Comparison of ENCODE assay signal across 17 cellular contexts in the genomic region with DNA sequence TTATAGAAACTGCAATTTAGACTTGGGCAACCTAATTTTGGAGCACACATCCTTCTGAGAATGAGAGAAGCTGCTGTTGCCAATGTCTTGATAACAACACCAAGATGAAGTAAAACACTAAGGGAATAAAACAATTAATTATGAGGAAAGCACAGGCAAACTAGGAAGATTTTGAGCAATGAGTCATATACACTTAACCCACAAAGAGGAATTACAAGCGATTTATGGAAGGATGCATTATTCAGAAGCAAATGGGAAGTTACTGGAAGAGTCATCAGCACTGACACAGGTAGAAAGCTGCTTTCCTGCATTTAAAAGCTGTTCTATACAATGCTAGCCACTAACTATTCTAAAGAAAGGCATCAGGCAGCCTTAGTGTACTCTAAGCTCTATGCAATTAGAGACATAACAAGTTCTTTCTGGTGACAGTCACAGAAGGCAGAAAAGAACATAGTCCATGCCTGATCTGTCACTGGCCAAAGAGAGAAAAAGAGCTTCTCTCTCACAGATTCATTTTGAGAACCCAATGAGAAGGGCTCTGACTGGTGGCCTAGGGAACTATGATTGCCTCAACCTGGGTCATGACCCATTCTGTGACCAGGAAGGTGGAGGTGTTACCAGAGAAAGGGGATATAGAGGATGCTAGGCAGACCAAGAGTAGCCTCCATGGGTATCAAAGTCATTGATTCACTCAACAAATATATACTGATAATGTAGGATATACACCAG. TPM values are rescaled to one million over a fixed set of nuclear protein-coding genes. Genes with fewer than 3 reads are reported as not detected.
DNase-seq lines count a peak whose midpoint lies in the region; ATAC-seq, FAIRE-seq and TF ChIP-seq lines count a peak whose summit lies in the region.
"Had no signal": no experiment of that assay in that cellular context is flagged by ENCODE, and none has a peak within 500 bp of the region (broad histone marks: within the 10 kb centered on the region; RNA-seq: fewer than 3 reads in every experiment).

No MANE protein-coding gene starts in this region.

- peak overlapping the region; percentile 11 for H3K4me3 Mint-ChIP-seq in activated naive CD8-positive, alpha-beta T cell treated with anti-CD3 and anti-CD28 coated beads, Interleukin-2, amount 10 ng/mL, durations not matched to agents 7 days and 5 days
- no peak overlapping the region for H3K4me3 Mint-ChIP-seq in activated naive CD8-positive, alpha-beta T cell treated with anti-CD3 and anti-CD28 coated beads for 36 hours
- H3K4me3 Mint-ChIP-seq: T-cell had no signal

- no peaks in the 10 kb centered on the region for H3K9me3 Mint-ChIP-seq in activated naive CD8-positive, alpha-beta T cell treated with anti-CD3 and anti-CD28 coated beads, Interleukin-2, amount 10 ng/mL, durations not matched to agents 7 days and 5 days
- H3K9me3 Mint-ChIP-seq in activated naive CD8-positive, alpha-beta T cell treated with anti-CD3 and anti-CD28 coated beads for 36 hours = no peaks in the 10 kb centered on the region
- H3K9me3 Mint-ChIP-seq: activated T-helper 2 cell treated with anti-CD3 and anti-CD28 coated beads, Interferon-gamma antibody, Interleukin-2, Interleukin-4, amounts not matched to agents 10 μg/mL and 5 μg/mL and 100 μg/mL, durations not matched to agents 14 hours and 24 hours and 36 hours; T-cell had no signal

- peaks cover 14% of the 10 kb centered on the region for H3K4me1 Mint-ChIP-seq in activated naive CD8-positive, alpha-beta T cell treated with anti-CD3 and anti-CD28 coated beads, Interleukin-2, amount 10 ng/mL, durations not matched to agents 7 days and 5 days
- H3K4me1 Mint-ChIP-seq in activated naive CD8-positive, alpha-beta T cell treated with anti-CD3 and anti-CD28 coated beads for 36 hours = no peaks in the 10 kb centered on the region

- no peak for TF ChIP-seq EP300 in SK-N-SH (IDR thresholded peaks at IDR 0.05; ENCODE audit: borderline replicate concordance in 1 of 2, low read depth in 1 of 2, low read length in 1 of 2)

- peaks cover 11% of the 10 kb centered on the region for H3F3A ChIP-seq in SK-N-SH (replicated peaks; ENCODE audit: insufficient read depth)

- 10% methylated on average over 1 of the region's 1 CpG for WGBS in SK-N-SH (ENCODE audit: low lambda C conversion rate)

- ATAC-seq in activated naive CD8-positive, alpha-beta T cell treated with anti-CD3 and anti-CD28 coated beads, Interleukin-2, amount 10 ng/mL, durations not matched to agents 7 days and 5 days (ENCODE audit: low read depth) = no peak
- ATAC-seq: GM12878, pancreas, T-cell had no signal

- CTCF ChIA-PET in SK-N-SH (lab: Yijun Ruan, JAX) = interaction anchor here (1.5 to 4.4 kb wide), 2 partner anchors 14 to 17 kb away, joined by 3 to 13 read pairs; no protein-coding TSS in a partner anchor

- peaks cover 32% of the 10 kb centered on the region for H3K27me3 Mint-ChIP-seq in activated naive CD8-positive, alpha-beta T cell treated with anti-CD3 and anti-CD28 coated beads, Interleukin-2, amount 10 ng/mL, durations not matched to agents 7 days and 5 days
- peaks cover 40% of the 10 kb centered on the region for H3K27me3 Mint-ChIP-seq in activated naive CD8-positive, alpha-beta T cell treated with anti-CD3 and anti-CD28 coated beads for 36 hours

- no peaks in the 10 kb centered on the region for H3K9me3 ChIP-seq in SK-N-SH
- H3K9me3 ChIP-seq in fibroblast of lung (ENCODE audit: control insufficient read depth, insufficient read depth, low read depth, low read length) = no peaks in the 10 kb centered on the region
- H3K9me3 ChIP-seq: pancreas, upper lobe of left lung had no signal

- no peaks in the 10 kb centered on the region for H3K36me3 Mint-ChIP-seq in activated naive CD8-positive, alpha-beta T cell treated with anti-CD3 and anti-CD28 coated beads, Interleukin-2, amount 10 ng/mL, durations not matched to agents 7 days and 5 days
- H3K36me3 Mint-ChIP-seq in activated naive CD8-positive, alpha-beta T cell treated with anti-CD3 and anti-CD28 coated beads for 36 hours = no peaks in the 10 kb centered on the region
- H3K36me3 Mint-ChIP-seq: T-cell had no signal

- H3K27ac ChIP-seq in SK-N-SH (ENCODE audit: low read depth in 2 of 2, low read length in 1 of 2) (peak overlapping the region in 1 of 2 experiments; percentile 89; a peak in 2 of 4 replicates), fibroblast of lung (ENCODE audit: insufficient read depth, low read length) (no peak overlapping the region)
- H3K27ac ChIP-seq: pancreas, upper lobe of left lung had no signal

- DNase-seq in activated naive CD8-positive, alpha-beta T cell treated with anti-CD3 and anti-CD28 coated beads, Interleukin-2, amount 10 ng/mL, durations not matched to agents 7 days and 5 days = no peak
- no peak for DNase-seq in activated naive CD8-positive, alpha-beta T cell treated with anti-CD3 and anti-CD28 coated beads for 36 hours
- DNase-seq in SK-N-SH (no peak), fibroblast of lung (ENCODE audit: low read depth in 2 of 2) (peak; percentile 42 to 85), urothelium cell line (ENCODE audit: low spot score) (peak; percentile 33), NCI-H2171 treated with DMSO at 0.1 percent for 48 hours (lab: John Stamatoyannopoulos, UW) (no peak), NCI-H526 (lab: John Stamatoyannopoulos, UW) (no peak)
- DNase-seq in stimulated activated naive CD4-positive, alpha-beta T cell treated with Interleukin-2 at 50 U/mL for 16 hours (lab: John Stamatoyannopoulos, UW) = no peak
- DNase-seq: activated CD4-positive, alpha-beta T cell treated with anti-CD3 and anti-CD28 coated beads for 1 hour; erythroblast; midbrain; MV-4-11; pancreas; T-cell; upper lobe of left lung had no signal

- H3K27me3 ChIP-seq in SK-N-SH (ENCODE audit: insufficient read depth) (peaks cover 9% of the 10 kb centered on the region; the same call in 1 of the 2 replicates), fibroblast of lung (ENCODE audit: control insufficient read depth, insufficient read depth, low read length) (peaks cover 10% of the 10 kb centered on the region)
- H3K27me3 ChIP-seq: pancreas, upper lobe of left lung had no signal

- H3K36me3 ChIP-seq in SK-N-SH (replicated peaks in 1 of 2; ENCODE audit: control insufficient read depth in 1 of 2, insufficient read depth in 2 of 2, low read length in 1 of 2) (no peaks in the 10 kb centered on the region), fibroblast of lung (ENCODE audit: control insufficient read depth, insufficient read depth, low read length) (no peaks in the 10 kb centered on the region)
- H3K36me3 ChIP-seq: pancreas, upper lobe of left lung had no signal

- H4K20me1 ChIP-seq in SK-N-SH (ENCODE audit: insufficient read depth) (no peaks in the 10 kb centered on the region), fibroblast of lung (ENCODE audit: control insufficient read depth, extremely low read depth, insufficient read depth, low read length) (no peaks in the 10 kb centered on the region)

- no peak for FAIRE-seq in urothelium cell line (lab: Jason Lieb, UNC)
- FAIRE-seq: GM12878, pancreas had no signal

- H2AFZ ChIP-seq in SK-N-SH (ENCODE audit: low read depth) = no peak overlapping the region
- no peak overlapping the region for H2AFZ ChIP-seq in fibroblast of lung (ENCODE audit: low read length)

- no peak overlapping the region for H3K9ac ChIP-seq in SK-N-SH
- no peak overlapping the region for H3K9ac ChIP-seq in fibroblast of lung (ENCODE audit: insufficient read depth, low read length)

- H3K4me2 ChIP-seq in SK-N-SH (peak overlapping the region; percentile 11; the same call in 1 of the 2 replicates), fibroblast of lung (ENCODE audit: extremely low read depth, insufficient read depth, low read length) (no peak overlapping the region)

- peaks cover 3 to 4% of the 10 kb centered on the region in 2 experiments; a peak in 3 of 4 replicates for H3K4me1 ChIP-seq in SK-N-SH (ENCODE audit: control insufficient read depth in 1 of 2, insufficient read depth in 2 of 2, low read depth in 1 of 2, low read length in 1 of 2)
- H3K4me1 ChIP-seq in fibroblast of lung (ENCODE audit: control insufficient read depth, extremely low read depth, insufficient read depth, low read length) = no peaks in the 10 kb centered on the region
- H3K4me1 ChIP-seq: pancreas, upper lobe of left lung had no signal

- no peak for TF ChIP-seq CTCF in SK-N-SH (IDR thresholded peaks at IDR 0.05)
- TF ChIP-seq CTCF in fibroblast of lung (conservative IDR thresholded peaks at IDR 0.05 in 1 of 2, IDR thresholded peaks at IDR 0.05 in 1 of 2; ENCODE audit: low read depth in 1 of 2, low read length in 2 of 2) = no peak

- H3K9me2 ChIP-seq in SK-N-SH = no peaks in the 10 kb centered on the region

- H3K79me2 ChIP-seq in SK-N-SH (ENCODE audit: insufficient read depth) = no peaks in the 10 kb centered on the region; the same call in 1 of the 2 replicates
- no peaks in the 10 kb centered on the region for H3K79me2 ChIP-seq in fibroblast of lung (ENCODE audit: control insufficient read depth, insufficient read depth, low read length)

- POLR2A ChIA-PET in activated naive CD8-positive, alpha-beta T cell treated with anti-CD3 and anti-CD28 coated beads, Interleukin-2, amount 10 ng/mL, durations not matched to agents 7 days and 5 days (lab: Charles Lee) = no interaction called here
- POLR2A ChIA-PET in SK-N-SH (lab: Yijun Ruan, JAX) = no interaction called here

- no peak overlapping the region for H3K27ac Mint-ChIP-seq in activated naive CD8-positive, alpha-beta T cell treated with anti-CD3 and anti-CD28 coated beads, Interleukin-2, amount 10 ng/mL, durations not matched to agents 7 days and 5 days
- H3K27ac Mint-ChIP-seq in activated naive CD8-positive, alpha-beta T cell treated with anti-CD3 and anti-CD28 coated beads for 36 hours = no peak overlapping the region
- H3K27ac Mint-ChIP-seq: T-cell had no signal

- H3K4me3 ChIP-seq in SK-N-SH (ENCODE audit: low read depth in 2 of 2, low read length in 1 of 2) = no peak overlapping the region
- no peak overlapping the region for H3K4me3 ChIP-seq in fibroblast of lung (replicated peaks in 1 of 4; ENCODE audit: control extremely low read depth in 1 of 4, insufficient read depth in 1 of 4, low read depth in 3 of 4, low read length in 4 of 4)
- H3K4me3 ChIP-seq: GM12878, pancreas, upper lobe of left lung had no signal

- TF ChIP-seq RAD21 in SK-N-SH (IDR thresholded peaks at IDR 0.05; ENCODE audit: low read length) = no peak

RNA-seq across cellular contexts. Expression of gene M1AP, which starts 45.4 kb away (rescaled TPM):
- total RNA-seq in activated naive CD8-positive, alpha-beta T cell treated with anti-CD3 and anti-CD28 coated beads, Interleukin-2, amount 10 ng/mL, durations not matched to agents 7 days and 5 days = not detected
- under 1 TPM in 1 of 2 experiments, not detected in 1; 0.23 TPM for total RNA-seq in activated naive CD8-positive, alpha-beta T cell treated with anti-CD3 and anti-CD28 coated beads for 36 hours
- polyA plus RNA-seq in SK-N-SH (2012; rRNA removed) (0.02 and 0.03 TPM in 2 replicates), fibroblast of lung (0.07 TPM in 1 of 2 replicates, not detected in the other)
- polyA plus RNA-seq in SK-N-SH (2012; cell fraction: cytosol; rRNA removed) = 0.04 and 0.06 TPM in 2 replicates
- polyA plus RNA-seq in SK-N-SH (2012; cell fraction: nucleus; rRNA removed) = 0.14 and 0.27 TPM in 2 replicates
- not detected in 2 replicates for total RNA-seq in fibroblast of lung
- polyA plus RNA-seq in fibroblast of lung (2012) = 0.06 TPM in 1 of 2 replicates, not detected in the other
- not detected in 2 replicates for polyA minus RNA-seq in fibroblast of lung (ENCODE audit: low replicate concordance)
- total RNA-seq: activated T-helper 2 cell treated with anti-CD3 and anti-CD28 coated beads, Interferon-gamma antibody, Interleukin-2, Interleukin-4, amounts not matched to agents 10 μg/mL and 5 μg/mL and 100 μg/mL, durations not matched to agents 14 hours and 24 hours and 36 hours; T-cell had no signal

RNA-seq across cellular contexts. Expression of gene DOK1, which starts 48.2 kb away (rescaled TPM):
- total RNA-seq in activated naive CD8-positive, alpha-beta T cell treated with anti-CD3 and anti-CD28 coated beads, Interleukin-2, amount 10 ng/mL, durations not matched to agents 7 days and 5 days = 10 to 100 TPM; 37.7 to 38.3 TPM
- total RNA-seq in activated naive CD8-positive, alpha-beta T cell treated with anti-CD3 and anti-CD28 coated beads for 36 hours = 10 to 100 TPM; 19.6 to 23.5 TPM
- polyA plus RNA-seq in SK-N-SH (2012; rRNA removed) = 25.3 and 28.1 TPM in 2 replicates
- polyA plus RNA-seq in SK-N-SH (2012; cell fraction: cytosol; rRNA removed) = 17.3 and 21.5 TPM in 2 replicates
- polyA plus RNA-seq in SK-N-SH (2012; cell fraction: nucleus; rRNA removed) = 34.7 and 50.7 TPM in 2 replicates
- total RNA-seq in fibroblast of lung = 25.7 and 31.7 TPM in 2 replicates
- 11.4 and 12.6 TPM in 2 replicates for polyA plus RNA-seq in fibroblast of lung
- 18.1 and 20.8 TPM in 2 replicates for polyA plus RNA-seq in fibroblast of lung (2012)
- polyA minus RNA-seq in fibroblast of lung (ENCODE audit: low replicate concordance) = 22.8 and 42.3 TPM in 2 replicates

RNA-seq across cellular contexts. Expression of gene LOXL3, which starts 49.0 kb away (rescaled TPM):
- under 1 TPM; 0.42 to 0.62 TPM for total RNA-seq in activated naive CD8-positive, alpha-beta T cell treated with anti-CD3 and anti-CD28 coated beads, Interleukin-2, amount 10 ng/mL, durations not matched to agents 7 days and 5 days
- 1 to 10 TPM; 1.9 to 2.7 TPM for total RNA-seq in activated naive CD8-positive, alpha-beta T cell treated with anti-CD3 and anti-CD28 coated beads for 36 hours
- polyA plus RNA-seq in SK-N-SH (2012; rRNA removed) (47.9 and 59.3 TPM in 2 replicates), fibroblast of lung (13.7 and 20.6 TPM in 2 replicates)
- 20.3 and 30.5 TPM in 2 replicates for polyA plus RNA-seq in SK-N-SH (2012; cell fraction: cytosol; rRNA removed)
- polyA plus RNA-seq in SK-N-SH (2012; cell fraction: nucleus; rRNA removed) = 140 and 159 TPM in 2 replicates
- 12.6 and 26.4 TPM in 2 replicates for total RNA-seq in fibroblast of lung
- 10.9 and 15.8 TPM in 2 replicates for polyA plus RNA-seq in fibroblast of lung (2012)
- 8.7 and 23.4 TPM in 2 replicates for polyA minus RNA-seq in fibroblast of lung (ENCODE audit: low replicate concordance)

RNA-seq across cellular contexts. Expression of gene SEMA4F, which starts 51.3 kb away (rescaled TPM):
- 10 to 100 TPM in 1 of 2 experiments, 1 to 10 TPM in 1; 9.6 to 11.1 TPM for total RNA-seq in activated naive CD8-positive, alpha-beta T cell treated with anti-CD3 and anti-CD28 coated beads, Interleukin-2, amount 10 ng/mL, durations not matched to agents 7 days and 5 days
- total RNA-seq in activated naive CD8-positive, alpha-beta T cell treated with anti-CD3 and anti-CD28 coated beads for 36 hours = 1 to 10 TPM; 3.9 to 4.2 TPM
- polyA plus RNA-seq in SK-N-SH (2012; rRNA removed) = 17.3 and 19.1 TPM in 2 replicates
- polyA plus RNA-seq in SK-N-SH (2012; cell fraction: cytosol; rRNA removed) = 11.1 and 14.4 TPM in 2 replicates
- 22.9 and 25.0 TPM in 2 replicates for polyA plus RNA-seq in SK-N-SH (2012; cell fraction: nucleus; rRNA removed)
- total RNA-seq in fibroblast of lung = 5.1 and 9.4 TPM in 2 replicates
- polyA plus RNA-seq in fibroblast of lung = 5.9 and 7.3 TPM in 2 replicates
- polyA plus RNA-seq in fibroblast of lung (2012) = 7.3 and 7.6 TPM in 2 replicates
- polyA minus RNA-seq in fibroblast of lung (ENCODE audit: low replicate concordance) = 15.6 and 16.8 TPM in 2 replicates

Comparison
In these comparisons a context has a peak if more than half of its experiments do, and no peak if none do; other contexts are left out.
1. DNase-seq: peak in fibroblast of lung (2 of 2) and urothelium cell line (single experiment); none in activated naive CD8-positive, alpha-beta T cell treated with anti-CD3 and anti-CD28 coated beads, Interleukin-2, amount 10 ng/mL, durations not matched to agents 7 days and 5 days (single experiment), activated naive CD8-positive, alpha-beta T cell treated with anti-CD3 and anti-CD28 coated beads for 36 hours (single experiment), SK-N-SH (single experiment), NCI-H2171 treated with DMSO at 0.1 percent for 48 hours (single experiment), NCI-H526 (0 of 2) and stimulated activated naive CD4-positive, alpha-beta T cell treated with Interleukin-2 at 50 U/mL for 16 hours (single experiment).